ENCODE assay signal across 19 cellular contexts in the genomic region with DNA sequence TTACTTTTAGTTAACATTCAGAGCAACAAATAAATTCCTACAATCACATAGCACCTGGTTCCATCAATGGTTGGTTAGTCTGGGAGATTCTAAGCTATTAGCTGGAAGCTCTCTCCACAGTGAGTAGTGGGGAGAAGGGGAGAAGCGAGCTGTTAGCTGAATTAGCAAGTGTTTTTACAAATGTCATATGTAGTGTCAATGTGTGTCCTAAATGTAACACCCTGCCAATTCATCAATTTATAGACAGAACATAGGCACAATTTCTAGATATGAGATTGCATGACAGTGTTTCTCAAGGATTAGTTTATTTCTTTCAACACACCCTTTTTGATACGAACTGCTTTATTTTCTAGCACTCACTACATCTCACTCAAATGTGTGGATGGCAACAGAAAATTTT.
"Had no signal": no experiment of that assay in that cellular context is flagged by ENCODE, and none has a peak within 500 bp of the region (broad histone marks: within the 10 kb centered on the region; RNA-seq: fewer than 3 reads in every experiment).

No MANE protein-coding gene starts in this region.

- H3K27ac Mint-ChIP-seq: activated naive CD4-positive, alpha-beta T cell treated with anti-CD3 and anti-CD28 coated beads, Interleukin-2, amount 50 U/mL, for 72 hours; activated T-helper 1 cell treated with anti-CD3 and anti-CD28 coated beads, Interleukin-12 subunit alpha, Interleukin-12 subunit beta, Interleukin-2, Interleukin-4 antibody, amounts not matched to agents 30 ng/mL and 10 ng/mL and 1 ng/mL, durations not matched to agents 14 hours and 24 hours and 36 hours; neural progenitor cell; stimulated activated naive CD8-positive, alpha-beta T cell treated with anti-CD3 and anti-CD28 coated beads, Interleukin-15, amount 100 ng/mL, for 72 hours; T-cell had no signal

- H3K27ac ChIP-seq: adrenal gland, cardiac muscle cell, neural progenitor cell, upper lobe of left lung had no signal

- DNase-seq: activated CD4-positive, alpha-beta T cell treated with anti-CD3 and anti-CD28 coated beads, Interleukin-2, amount 50 U/mL, for 1 hour; activated gamma-delta T cell treated with Interleukin-2 at 50 U/mL for 16 hours; activated T-cell treated with anti-CD3 and anti-CD28 coated beads for 4 hours; adrenal gland; left cardiac atrium; naive B cell; right lobe of liver; SK-N-SH; stimulated activated CD4-positive, alpha-beta T cell treated with anti-CD3 and anti-CD28 coated beads, Interleukin-4, amount 100 ng/mL, for 1 hour; stimulated activated naive CD8-positive, alpha-beta T cell treated with anti-CD3 and anti-CD28 coated beads, Interleukin-15, amount 100 ng/mL, for 72 hours; T-cell; T1000; upper lobe of left lung had no signal

- H3K4me1 Mint-ChIP-seq: stimulated activated naive CD8-positive, alpha-beta T cell treated with anti-CD3 and anti-CD28 coated beads, Interleukin-15, amount 100 ng/mL, for 72 hours; T-cell had no signal

- H3K4me3 Mint-ChIP-seq: activated T-helper 1 cell treated with anti-CD3 and anti-CD28 coated beads, Interleukin-12 subunit alpha, Interleukin-12 subunit beta, Interleukin-2, Interleukin-4 antibody, amounts not matched to agents 30 ng/mL and 10 ng/mL and 1 ng/mL, durations not matched to agents 14 hours and 24 hours and 36 hours; naive B cell; neural progenitor cell; stimulated activated naive CD8-positive, alpha-beta T cell treated with anti-CD3 and anti-CD28 coated beads, Interleukin-15, amount 100 ng/mL, for 72 hours; T-cell had no signal

- H3K4me3 ChIP-seq: adrenal gland, cardiac muscle cell, neural progenitor cell, right lobe of liver, smooth muscle cell, upper lobe of left lung had no signal

- H3K36me3 ChIP-seq: adrenal gland, cardiac muscle cell, neural progenitor cell, right lobe of liver, upper lobe of left lung had no signal

- H3K27me3 Mint-ChIP-seq: naive B cell; stimulated activated naive CD8-positive, alpha-beta T cell treated with anti-CD3 and anti-CD28 coated beads, Interleukin-15, amount 100 ng/mL, for 72 hours; T-cell had no signal

- H3K9me3 ChIP-seq: adrenal gland, right lobe of liver, SK-N-SH, upper lobe of left lung had no signal

- H3K36me3 Mint-ChIP-seq: activated naive CD4-positive, alpha-beta T cell treated with anti-CD3 and anti-CD28 coated beads, Interleukin-2, amount 50 U/mL, for 72 hours; naive B cell; neural progenitor cell; T-cell had no signal

- ATAC-seq: activated CD4-positive, CD25-positive, alpha-beta regulatory T cell treated with anti-CD3 and anti-CD28 coated beads, Interleukin-2, amount 50 U/mL, for 24 hours; activated naive CD4-positive, alpha-beta T cell treated with anti-CD3 and anti-CD28 coated beads, Interleukin-2, amount 50 U/mL, for 72 hours; stimulated activated naive CD8-positive, alpha-beta T cell treated with anti-CD3 and anti-CD28 coated beads, Interleukin-15, amount 100 ng/mL, for 72 hours; T-cell had no signal

- H3K9me3 Mint-ChIP-seq: activated naive CD4-positive, alpha-beta T cell treated with anti-CD3 and anti-CD28 coated beads, Interleukin-2, amount 50 U/mL, for 72 hours; activated T-helper 1 cell treated with anti-CD3 and anti-CD28 coated beads, Interleukin-12 subunit alpha, Interleukin-12 subunit beta, Interleukin-2, Interleukin-4 antibody, amounts not matched to agents 30 ng/mL and 10 ng/mL and 1 ng/mL, durations not matched to agents 14 hours and 24 hours and 36 hours; naive B cell; neural progenitor cell; stimulated activated naive CD8-positive, alpha-beta T cell treated with anti-CD3 and anti-CD28 coated beads, Interleukin-15, amount 100 ng/mL, for 72 hours; T-cell had no signal

- H3K27me3 ChIP-seq: adrenal gland, cardiac muscle cell, neural progenitor cell, right lobe of liver, upper lobe of left lung had no signal

- H3K4me1 ChIP-seq: adrenal gland had no signal
